Comparison of ENCODE assay signal across 1 cellular context in genomic region chr2:74482801-74483674, GRCh38.
TF ChIP-seq lines count a peak whose summit lies in the region.

CCDC142 (minus strand) TSS chr2:74482998; CDS start chr2:74482837, 161 bp downstream.
TTC31 (plus strand) TSS chr2:74483081; CDS start chr2:74483096, 15 bp downstream.

TF ChIP-seq in A549, 52 proteins besides CTCF, POLR2A, EP300 and RAD21 (continued from another document):
- TF ChIP-seq BCL3 (IDR thresholded peaks at IDR 0.05), result peak; percentile 77; the same call in 2 of the 3 replicates
- no peak for TF ChIP-seq EHMT2 (IDR thresholded peaks at IDR 0.05; ENCODE audit: low read depth)
- TF ChIP-seq NPAS2 (CRISPR knock-in tag; IDR thresholded peaks at IDR 0.05; ENCODE audit: borderline replicate concordance), result no peak
- TF ChIP-seq HES2 (IDR thresholded peaks at IDR 0.05), result no peak
- TF ChIP-seq EHF (CRISPR knock-in tag; IDR thresholded peaks at IDR 0.05), result no peak
- TF ChIP-seq MYC (IDR thresholded peaks at IDR 0.05; ENCODE audit: borderline replicate concordance, low read length), result 0 out of 2 replicates have a peak, but pooled peaks have one; percentile 10
- 0 out of 2 replicates have a peak, but pooled peaks have one; percentile 44 for TF ChIP-seq PBX3 (IDR thresholded peaks at IDR 0.05)
- TF ChIP-seq RARB (CRISPR knock-in tag; IDR thresholded peaks at IDR 0.05), result no peak
- no peak for TF ChIP-seq ZNF302 (CRISPR knock-in tag; IDR thresholded peaks at IDR 0.05)
- TF ChIP-seq ZFP36 (IDR thresholded peaks at IDR 0.05; ENCODE audit: borderline replicate concordance, partially characterized antibody), result no peak
- peak; percentile 98 for TF ChIP-seq KDM5A (IDR thresholded peaks at IDR 0.05)
- TF ChIP-seq USF2 (IDR thresholded peaks at IDR 0.05), result no peak
- no peak for TF ChIP-seq HOXB13 (CRISPR knock-in tag; IDR thresholded peaks at IDR 0.05; ENCODE audit: low read depth)
- no peak for TF ChIP-seq CHD2 (IDR thresholded peaks at IDR 0.05; ENCODE audit: low read length, partially characterized antibody)
- no peak for TF ChIP-seq MAFK (IDR thresholded peaks at IDR 0.05; ENCODE audit: partially characterized antibody)
- peak; percentile 94; the same call in 1 of the 2 replicates for TF ChIP-seq HDAC2 (IDR thresholded peaks at IDR 0.05)
- no peak for TF ChIP-seq KDM1A (IDR thresholded peaks at IDR 0.05; ENCODE audit: low read depth)
- TF ChIP-seq NR3C1 (IDR thresholded peaks at IDR 0.05), result no peak
- no peak; the same call in 1 of the 2 replicates for TF ChIP-seq E2F6 (IDR thresholded peaks at IDR 0.05; ENCODE audit: borderline replicate concordance, low read depth)
- TF ChIP-seq ESRRA (IDR thresholded peaks at IDR 0.05; ENCODE audit: borderline replicate concordance, low read length), result no peak
- no peak for TF ChIP-seq FOSB (CRISPR knock-in tag; IDR thresholded peaks at IDR 0.05)
- TF ChIP-seq CBX8 (IDR thresholded peaks at IDR 0.05), result no peak
- TF ChIP-seq CBX2 (IDR thresholded peaks at IDR 0.05; ENCODE audit: borderline replicate concordance, low read depth), result no peak
- TF ChIP-seq TFCP2L1 (CRISPR knock-in tag; IDR thresholded peaks at IDR 0.05), result no peak
- no peak for TF ChIP-seq NFE2L2 (conservative IDR thresholded peaks at IDR 0.05; ENCODE audit: low read length)
- TF ChIP-seq MAX (IDR thresholded peaks at IDR 0.05), result peak; percentile 89
TF ChIP-seq in A549: peak in this region for 11.
